Comparison of ENCODE assay signal across 8 cellular contexts in the genomic region with DNA sequence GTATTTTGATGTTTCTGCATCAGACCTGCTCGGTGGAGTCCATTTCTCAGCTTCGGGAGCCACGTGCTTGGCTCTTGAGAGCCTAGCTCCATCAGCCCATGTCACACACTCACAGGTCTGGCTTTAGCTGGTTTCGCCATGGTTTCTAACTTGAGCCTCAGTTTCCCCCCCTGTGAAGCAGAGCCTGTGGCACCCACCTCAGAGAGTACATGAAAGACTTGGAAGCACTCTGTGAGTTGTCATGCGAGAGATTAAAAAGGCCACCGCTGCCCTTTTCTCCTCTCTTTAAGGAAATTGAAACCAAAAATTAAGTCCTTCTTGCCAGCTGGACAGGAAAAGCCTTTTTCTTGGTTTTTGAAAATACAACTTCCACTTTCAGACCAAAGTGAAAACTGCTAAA. TPM values are rescaled to one million over a fixed set of nuclear protein-coding genes. Genes with fewer than 3 reads are reported as not detected.
DNase-seq lines count a peak whose midpoint lies in the region; ATAC-seq and TF ChIP-seq lines count a peak whose summit lies in the region.

No MANE protein-coding gene starts in this region.

- TF ChIP-seq CTCF in GM20000 (IDR thresholded peaks at IDR 0.05; ENCODE audit: extremely low read depth, missing control alignments), result no peak
- no peak for TF ChIP-seq CTCF in fibroblast of the aortic adventitia (IDR thresholded peaks at IDR 0.05; ENCODE audit: insufficient read depth, low read length)
- TF ChIP-seq CTCF in tibial artery (IDR thresholded peaks at IDR 0.05), result no peak

- H3K9me3 ChIP-seq in CD4-positive, CD25-positive, alpha-beta regulatory T cell (ENCODE audit: control insufficient read depth in 2 of 2, low read length in 2 of 2), result no peaks in the 10 kb centered on the region
- H3K9me3 ChIP-seq in MG63, result no peaks in the 10 kb centered on the region
- no peaks in the 10 kb centered on the region for H3K9me3 ChIP-seq in tibial artery
- no peaks in the 10 kb centered on the region for H3K9me3 ChIP-seq in effector memory CD4-positive, alpha-beta T cell (ENCODE audit: control insufficient read depth, low read length)

- H3K36me3 Mint-ChIP-seq in CD4-positive, CD25-positive, alpha-beta regulatory T cell, result peaks cover 29% of the 10 kb centered on the region

- peaks cover 25% of the 10 kb centered on the region for H3K36me3 ChIP-seq in CD4-positive, CD25-positive, alpha-beta regulatory T cell (ENCODE audit: control insufficient read depth, insufficient read depth, low read length)
- H3K36me3 ChIP-seq in MG63 (peaks cover 50% of the 10 kb centered on the region), tibial artery (no peaks in the 10 kb centered on the region)
- H3K36me3 ChIP-seq in effector memory CD4-positive, alpha-beta T cell (ENCODE audit: control insufficient read depth, insufficient read depth, low read length), result peaks cover 8% of the 10 kb centered on the region

- H3K9me3 Mint-ChIP-seq in CD4-positive, CD25-positive, alpha-beta regulatory T cell, result no peaks in the 10 kb centered on the region

- intact Hi-C loops in tibial artery (cut with DNase I; ENCODE audit: low total_unique reads), result no loop called here

- H3K27me3 Mint-ChIP-seq in CD4-positive, CD25-positive, alpha-beta regulatory T cell, result no peaks in the 10 kb centered on the region

- no peak for ATAC-seq in CD4-positive, CD25-positive, alpha-beta regulatory T cell (ENCODE audit: low read depth in 2 of 2)

- peak overlapping the region; percentile 29 for H3K4me3 ChIP-seq in CD4-positive, CD25-positive, alpha-beta regulatory T cell (ENCODE audit: low read depth, low read length)
- H3K4me3 ChIP-seq in MG63 (peak overlapping the region; percentile 8; the same call in 1 of the 2 replicates), fibroblast of the aortic adventitia (ENCODE audit: low read depth, low read length) (peak overlapping the region; percentile 63), tibial artery (peak overlapping the region; percentile 28 to 41)
- H3K4me3 ChIP-seq in effector memory CD4-positive, alpha-beta T cell (ENCODE audit: insufficient read depth, low read depth, low read length, poor library complexity, severe bottlenecking), result no peak overlapping the region

- H3K27me3 ChIP-seq in CD4-positive, CD25-positive, alpha-beta regulatory T cell (ENCODE audit: control insufficient read depth, insufficient read depth, low read length), result no peaks in the 10 kb centered on the region
- H3K27me3 ChIP-seq in MG63, result no peaks in the 10 kb centered on the region
- no peaks in the 10 kb centered on the region for H3K27me3 ChIP-seq in tibial artery
- H3K27me3 ChIP-seq in effector memory CD4-positive, alpha-beta T cell (replicated peaks; ENCODE audit: control insufficient read depth, insufficient read depth, low read length, poor library complexity, severe bottlenecking), result no peaks in the 10 kb centered on the region

- DNase-seq in CD4-positive, CD25-positive, alpha-beta regulatory T cell, result peak in 1 of 3 donors; percentile 48
- DNase-seq in GM20000 (ENCODE audit: low spot score) (peak; percentile 47), MG63 (no peak), fibroblast of the aortic adventitia (ENCODE audit: low read depth) (peak; percentile 49), tibial artery (peak; percentile 21 to 64), SIG-M5 treated with dmso at 0.1 percent for 504 hours (lab: John Stamatoyannopoulos, UW; ENCODE audit: unreplicated experiment) (no peak), mesenteric fat pad (ENCODE audit: low spot score) (no peak)
- DNase-seq in effector memory CD4-positive, alpha-beta T cell, result no peak

- H3K27ac Mint-ChIP-seq in CD4-positive, CD25-positive, alpha-beta regulatory T cell, result peak overlapping the region in 2 of 3 donors; percentile 84 to 89

- peaks cover 85% of the 10 kb centered on the region for H3K4me1 ChIP-seq in CD4-positive, CD25-positive, alpha-beta regulatory T cell (ENCODE audit: control insufficient read depth, insufficient read depth, low read length, poor library complexity, severe bottlenecking)
- H3K4me1 ChIP-seq in tibial artery, result peaks cover 0 to 95% (median 64%) of the 10 kb centered on the region in 4 donors
- H3K4me1 ChIP-seq in effector memory CD4-positive, alpha-beta T cell (ENCODE audit: control insufficient read depth, insufficient read depth, low read length, poor library complexity, severe bottlenecking), result peaks cover 27% of the 10 kb centered on the region

- peak overlapping the region; percentile 30 to 68 (median 53) for H3K4me3 Mint-ChIP-seq in CD4-positive, CD25-positive, alpha-beta regulatory T cell

- peaks cover 24 to 94% (median 78%) of the 10 kb centered on the region in 4 donors for H3K4me1 Mint-ChIP-seq in CD4-positive, CD25-positive, alpha-beta regulatory T cell

- peak overlapping the region; percentile 39 for H3K27ac ChIP-seq in CD4-positive, CD25-positive, alpha-beta regulatory T cell (ENCODE audit: insufficient read depth, low read length, poor library complexity, severe bottlenecking)
- H3K27ac ChIP-seq in tibial artery, result peak overlapping the region; percentile 65 to 68
- H3K27ac ChIP-seq in effector memory CD4-positive, alpha-beta T cell (ENCODE audit: insufficient read depth, low read length, poor library complexity, severe bottlenecking), result no peak overlapping the region

RNA-seq across cellular contexts. Expression of gene TENT4A, which starts 8.8 kb away (rescaled TPM):
- 66.5 TPM for total RNA-seq in CD4-positive, CD25-positive, alpha-beta regulatory T cell
- polyA plus RNA-seq in CD4-positive, CD25-positive, alpha-beta regulatory T cell, result 1 to 10 TPM in 2 of 4 donors, under 1 TPM in 2; 0.74 to 3.2 (median 1.0) TPM
- total RNA-seq in MG63 (2014; rRNA removed; shearing (Covaris generic); ENCODE audit: low replicate concordance), result 9.9 and 14.6 TPM in 2 replicates
- total RNA-seq in fibroblast of the aortic adventitia (ENCODE audit: low replicate concordance) (13.2 and 21.4 TPM in 2 replicates), mesenteric fat pad (29.8 TPM)

Comparison
In these comparisons a context has a peak if more than half of its experiments do, and no peak if none do; other contexts are left out.
1. DNase-seq: peak in GM20000 (single experiment), fibroblast of the aortic adventitia (single experiment) and tibial artery (2 of 2); none in MG63 (single experiment), effector memory CD4-positive, alpha-beta T cell (0 of 3), SIG-M5 treated with dmso at 0.1 percent for 504 hours (single experiment) and mesenteric fat pad (single experiment).